In genomic region chr7:154881046-154881445, GRCh38 we compare ENCODE assay signal across 16 cellular contexts.
DNase-seq lines count a peak whose midpoint lies in the region; ATAC-seq and TF ChIP-seq lines count a peak whose summit lies in the region.
"Had no signal": no experiment of that assay in that cellular context is flagged by ENCODE, and none has a peak within 500 bp of the region (broad histone marks: within the 10 kb centered on the region; RNA-seq: fewer than 3 reads in every experiment).

No MANE protein-coding gene starts in this region.

- peaks cover 3% of the 10 kb centered on the region for H3K36me3 Mint-ChIP-seq in endothelial cell (ENCODE audit: low read depth, unreplicated experiment)

- no peak for ATAC-seq in GM21381 (IDR thresholded peaks at IDR 0.05; ENCODE audit: unreplicated experiment)
- ATAC-seq: GM23338 had no signal

- H3K27me3 Mint-ChIP-seq in endothelial cell (ENCODE audit: unreplicated experiment): peaks cover 10% of the 10 kb centered on the region

- H3K36me3 ChIP-seq in SJCRH30 (no peaks in the 10 kb centered on the region), testis (ENCODE audit: low read depth, missing control alignments) (no peaks in the 10 kb centered on the region)
- H3K36me3 ChIP-seq: BLaER1 had no signal

- 48 to 64% methylated on average over 8 of the region's 8 CpGs for WGBS in testis, 2 donors

- H3K4me3 Mint-ChIP-seq in endothelial cell (ENCODE audit: unreplicated experiment): no peak overlapping the region
- H3K4me3 Mint-ChIP-seq: GM23338 had no signal

- H3K27me3 ChIP-seq in SJCRH30: peaks cover 2% of the 10 kb centered on the region
- H3K27me3 ChIP-seq in testis: no peaks in the 10 kb centered on the region
- H3K27me3 ChIP-seq: BLaER1 had no signal

- H3K4me1 Mint-ChIP-seq in endothelial cell (ENCODE audit: unreplicated experiment): no peaks in the 10 kb centered on the region

- no peaks in the 10 kb centered on the region for H3K9me3 ChIP-seq in SJCRH30 (replicated peaks)
- H3K9me3 ChIP-seq in testis: no peaks in the 10 kb centered on the region

- no peak for TF ChIP-seq CTCF in endothelial cell (IDR thresholded peaks at IDR 0.05; ENCODE audit: unreplicated experiment)
- no peak for TF ChIP-seq CTCF in testis (IDR thresholded peaks at IDR 0.05)

- H3K4me1 ChIP-seq in SJCRH30 (no peaks in the 10 kb centered on the region; the same call in 1 of the 2 replicates), testis (no peaks in the 10 kb centered on the region)
- H3K4me1 ChIP-seq: BLaER1 had no signal

- no peaks in the 10 kb centered on the region for H3K9me3 Mint-ChIP-seq in endothelial cell (ENCODE audit: unreplicated experiment)
- H3K9me3 Mint-ChIP-seq: GM23338 had no signal

- no peak overlapping the region for H3K27ac ChIP-seq in SJCRH30
- no peak overlapping the region for H3K27ac ChIP-seq in testis
- H3K27ac ChIP-seq: BLaER1, HL-60 had no signal

- DNase-seq in DMS79 treated with DMSO at 0.1 percent for 48 hours (lab: John Stamatoyannopoulos, UW) (peak; percentile 7), DMS79 (lab: John Stamatoyannopoulos, UW) (no peak), SJCRH30 (peak; percentile 19 to 49), endothelial cell (ENCODE audit: low spot score) (no peak), putamen (ENCODE audit: low spot score) (peak; percentile 29), testis (no peak)
- DNase-seq: 8988T, AML-193, Calu3, DMS153, H7, KBM-7 had no signal

- H3K4me3 ChIP-seq in SJCRH30 (no peak overlapping the region), testis (no peak overlapping the region)
- H3K4me3 ChIP-seq: BLaER1, GM23338 had no signal

- intact Hi-C loops in testis (cut with DNase I; ENCODE audit: low total_unique reads): no loop called here

- peak overlapping the region; percentile 1 for H3K27ac Mint-ChIP-seq in endothelial cell (ENCODE audit: unreplicated experiment)
- H3K27ac Mint-ChIP-seq: GM23338 had no signal

- no peak for TF ChIP-seq POLR2A in testis (IDR thresholded peaks at IDR 0.05)

Comparison
In these comparisons a context has a peak if more than half of its experiments do, and no peak if none do; other contexts are left out.
1. DNase-seq: peak in DMS79 treated with DMSO at 0.1 percent for 48 hours (single experiment), SJCRH30 (2 of 2) and putamen (single experiment); none in DMS79 (single experiment), endothelial cell (single experiment) and testis (single experiment).